In the genomic region with DNA sequence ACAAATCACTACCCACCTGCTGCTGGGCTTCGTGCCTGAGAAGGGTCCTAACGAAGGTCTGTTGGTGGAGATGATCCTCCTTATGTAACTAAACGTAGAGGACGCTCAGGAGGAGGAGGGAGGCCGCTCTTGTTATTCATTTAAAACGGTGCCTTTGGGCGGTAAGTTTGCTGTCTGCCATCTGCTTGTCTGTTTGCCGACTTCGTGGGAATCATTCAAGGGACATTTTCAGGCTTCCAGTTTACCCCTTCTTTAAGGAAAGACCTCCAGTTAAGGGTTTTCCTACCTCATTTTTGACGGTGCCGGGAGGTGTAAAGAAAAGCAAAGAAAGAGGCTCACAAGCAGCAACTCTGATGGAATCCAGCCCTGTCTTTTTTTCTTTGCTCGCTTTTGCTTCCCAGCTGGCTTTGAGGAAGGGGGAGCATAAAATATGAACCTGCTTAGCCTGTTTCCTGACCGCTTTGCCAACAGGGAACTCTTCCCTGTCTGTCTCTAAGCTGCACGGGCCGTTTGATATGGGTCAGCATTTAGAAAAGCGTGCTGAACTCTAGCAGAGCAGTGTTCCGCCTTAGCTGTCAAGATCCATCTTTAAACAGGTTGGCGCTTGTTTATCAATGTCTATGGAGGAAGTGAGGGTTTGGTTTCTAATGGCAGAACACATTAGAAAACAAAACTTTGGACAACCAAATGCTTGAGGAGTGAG, we compare ENCODE assay signal across 12 cellular contexts. TPM values are rescaled to one million over a fixed set of nuclear protein-coding genes. Genes with fewer than 3 reads are reported as not detected.
DNase-seq lines count a peak whose midpoint lies in the region; ATAC-seq, FAIRE-seq and TF ChIP-seq lines count a peak whose summit lies in the region.
"Had no signal": no experiment of that assay in that cellular context is flagged by ENCODE, and none has a peak within 500 bp of the region (broad histone marks: within the 10 kb centered on the region; RNA-seq: fewer than 3 reads in every experiment).

No MANE protein-coding gene starts in this region.

- H3K9ac ChIP-seq in GM12878 (ENCODE audit: control insufficient read depth, insufficient read depth, low read length) (no peak overlapping the region), muscle layer of colon (ENCODE audit: low read length) (no peak overlapping the region)

- no peaks in the 10 kb centered on the region for H4K20me1 ChIP-seq in GM12878 (ENCODE audit: control insufficient read depth, insufficient read depth)

- ATAC-seq in natural killer cell treated with Interleukin-12 subunit alpha and Interleukin-12 subunit beta and Interleukin-15 and Interleukin-18, amount 100 ng/mL, for 72 hours: no peak
- ATAC-seq in natural killer cell: no peak
- ATAC-seq in GM12878: no peak
- no peak for ATAC-seq in GM18858 (IDR thresholded peaks at IDR 0.05; ENCODE audit: unreplicated experiment)

- peaks cover 36% of the 10 kb centered on the region for H3K36me3 Mint-ChIP-seq in natural killer cell treated with Interleukin-12 subunit alpha and Interleukin-12 subunit beta and Interleukin-15 and Interleukin-18, amount 100 ng/mL, for 72 hours
- peaks cover 10% of the 10 kb centered on the region for H3K36me3 Mint-ChIP-seq in natural killer cell

- no peaks in the 10 kb centered on the region for H3K9me3 Mint-ChIP-seq in natural killer cell treated with Interleukin-12 subunit alpha and Interleukin-12 subunit beta and Interleukin-15 and Interleukin-18, amount 100 ng/mL, for 72 hours
- H3K9me3 Mint-ChIP-seq in natural killer cell: no peaks in the 10 kb centered on the region

- H3K27me3 Mint-ChIP-seq in natural killer cell treated with Interleukin-12 subunit alpha and Interleukin-12 subunit beta and Interleukin-15 and Interleukin-18, amount 100 ng/mL, for 72 hours: no peaks in the 10 kb centered on the region
- no peaks in the 10 kb centered on the region for H3K27me3 Mint-ChIP-seq in natural killer cell (ENCODE audit: low read depth in 2 of 2)

- SMC1A ChIA-PET in GM12878 (lab: Charles Lee; ENCODE audit: uncharacterized antibody, unreplicated experiment): interaction anchor here (7.1 kb wide), 1 partner anchor 28 kb away, joined by 83 read pairs; no protein-coding TSS in a partner anchor

- H3K4me1 ChIP-seq in GM12878 (ENCODE audit: control insufficient read depth, insufficient read depth, low read length): peaks cover 21% of the 10 kb centered on the region
- peaks cover 6% of the 10 kb centered on the region for H3K4me1 ChIP-seq in muscle layer of colon (ENCODE audit: insufficient read depth, low read length)

- RAD21 ChIA-PET in GM12878 (lab: Charles Lee; ENCODE audit: unreplicated experiment): interaction anchor here (2.1 to 6.4 kb wide), 2 partner anchors 15 to 27 kb away, joined by 9 to 61 read pairs; a partner anchor contains a TSS

- H3K4me2 ChIP-seq in GM12878 (ENCODE audit: control insufficient read depth, insufficient read depth): no peak overlapping the region

- H3K4me3 ChIP-seq in GM12878: no peak overlapping the region
- H3K4me3 ChIP-seq in muscle layer of colon (ENCODE audit: low read depth in 1 of 2, low read length in 2 of 2): peak overlapping the region; percentile 10 to 39
- H3K4me3 ChIP-seq: lung had no signal

- CTCF ChIA-PET in GM12878 (lab: Yijun Ruan, JAX): interaction anchor here (0.7 to 8.8 kb wide), 4 partner anchors 28 to 449 kb away, joined by 3 to 140 read pairs (median 6); no protein-coding TSS in a partner anchor

- H3K27me3 ChIP-seq in GM12878 (replicated peaks in 1 of 2; ENCODE audit: control insufficient read depth in 2 of 2, insufficient read depth in 2 of 2, low read length in 1 of 2) (no peaks in the 10 kb centered on the region), muscle layer of colon (ENCODE audit: control insufficient read depth in 1 of 2, insufficient read depth in 2 of 2, low read length in 2 of 2) (no peaks in the 10 kb centered on the region)

- H3K9me3 ChIP-seq in GM12878 (replicated peaks; ENCODE audit: control insufficient read depth, insufficient read depth, low read length) (no peaks in the 10 kb centered on the region), muscle layer of colon (ENCODE audit: low read length) (no peaks in the 10 kb centered on the region)

- TF ChIP-seq CTCF in natural killer cell (IDR thresholded peaks at IDR 0.05) (no peak), GM12878 (IDR thresholded peaks at IDR 0.05 in 2 of 3, conservative IDR thresholded peaks at IDR 0.05 in 1 of 3; ENCODE audit: control insufficient read depth in 2 of 3, extremely low read depth in 1 of 3, insufficient read depth in 1 of 3, low read depth in 3 of 3, low read length in 3 of 3) (no peak)

- H3K27ac Mint-ChIP-seq in natural killer cell treated with Interleukin-12 subunit alpha and Interleukin-12 subunit beta and Interleukin-15 and Interleukin-18, amount 100 ng/mL, for 72 hours: peak overlapping the region in 1 of 2 donors; percentile 54
- H3K27ac Mint-ChIP-seq in natural killer cell: peak overlapping the region in 1 of 2 donors; percentile 11

- TF ChIP-seq EP300 in GM12878 (IDR thresholded peaks at IDR 0.05; ENCODE audit: borderline replicate concordance in 1 of 2, control insufficient read depth in 1 of 2, low read depth in 2 of 2, low read length in 2 of 2): no peak

- intact Hi-C loops in natural killer cell (cut with micrococcal nuclease) (no loop called here), GM12878 (cut with micrococcal nuclease; ENCODE audit: unreplicated experiment) (no loop called here)

- H3K27ac ChIP-seq in GM12878 (ENCODE audit: control insufficient read depth, insufficient read depth): no peak overlapping the region
- peak overlapping the region; percentile 70 for H3K27ac ChIP-seq in muscle layer of colon (ENCODE audit: low read depth, low read length)

- in situ Hi-C loops in GM12878 (cut with MboI): no loop called here

- H2AFZ ChIP-seq in GM12878 (ENCODE audit: control insufficient read depth, low read depth, low read length): no peak overlapping the region

- H3K4me1 Mint-ChIP-seq in natural killer cell treated with Interleukin-12 subunit alpha and Interleukin-12 subunit beta and Interleukin-15 and Interleukin-18, amount 100 ng/mL, for 72 hours (ENCODE audit: low read depth in 2 of 2): peaks cover 42 to 55% of the 10 kb centered on the region in 2 donors
- peaks cover 30 to 32% of the 10 kb centered on the region in 2 donors for H3K4me1 Mint-ChIP-seq in natural killer cell

- no peaks in the 10 kb centered on the region for H3K79me2 ChIP-seq in GM12878 (ENCODE audit: control insufficient read depth, insufficient read depth, low read length)

- no peak for FAIRE-seq in GM12878 (lab: Jason Lieb, UNC)

- 85% methylated on average over 18 of the region's 18 CpGs for WGBS in GM12878 (ENCODE audit: insufficient coverage, insufficient replicate concordance, low lambda C conversion rate, missing lambda C conversion rate)

- H3K36me3 ChIP-seq in GM12878 (ENCODE audit: control insufficient read depth in 2 of 2, insufficient read depth in 2 of 2, low read length in 1 of 2) (no peaks in the 10 kb centered on the region; a peak in 2 of 4 replicates), muscle layer of colon (ENCODE audit: insufficient read depth, low read length) (no peaks in the 10 kb centered on the region)

- BruUV-seq in GM12878 (replicated peaks; lab: Mats Ljungman, UMichigan): TSS peak; percentile 14

- peak overlapping the region; percentile 75 for H3K4me3 Mint-ChIP-seq in natural killer cell treated with Interleukin-12 subunit alpha and Interleukin-12 subunit beta and Interleukin-15 and Interleukin-18, amount 100 ng/mL, for 72 hours
- H3K4me3 Mint-ChIP-seq in natural killer cell: no peak overlapping the region

- TF ChIP-seq POLR2A in GM12878 (IDR thresholded peaks at IDR 0.05; ENCODE audit: low read depth, low read length): no peak

- POLR2A ChIA-PET in GM12878 (lab: Charles Lee): no interaction called here

- TF ChIP-seq RAD21 in GM12878 (IDR thresholded peaks at IDR 0.05; ENCODE audit: insufficient read depth, low read depth, low read length): no peak

- no peak for DNase-seq in natural killer cell treated with Interleukin-12 subunit alpha and Interleukin-12 subunit beta and Interleukin-15 and Interleukin-18, amount 100 ng/mL, for 72 hours (ENCODE audit: low spot score)
- DNase-seq in natural killer cell (no peak), GM12878 (ENCODE audit: low read depth, low spot score) (no peak), NCI-H226 (no peak), HuH-7 (ENCODE audit: low spot score) (no peak)
- no peak for DNase-seq in stimulated activated CD4-positive, alpha-beta T cell treated with anti-CD3 and anti-CD28 coated beads, Interleukin-1b, Interleukin-23, amount 100 ng/mL, for 48 hours
- DNase-seq: activated CD4-positive, alpha-beta T cell treated with anti-CD3 and anti-CD28 coated beads, Interleukin-2, amount 50 U/mL, for 4 hours; Calu3; dorsolateral prefrontal cortex had no signal

RNA-seq across cellular contexts. Expression of a gene that starts 13.8 kb away (rescaled TPM):
- total RNA-seq in natural killer cell treated with Interleukin-12 subunit alpha and Interleukin-12 subunit beta and Interleukin-15 and Interleukin-18, amount 100 ng/mL, for 72 hours: 100 to 1,000 TPM; 199 to 246 TPM
- total RNA-seq in natural killer cell: 100 to 1,000 TPM in 1 of 3 donors, 10 to 100 TPM in 2; 84.1 to 143 (median 89.0) TPM
- 30.4 and 37.7 TPM in 2 replicates for total RNA-seq in GM12878 (2013; cell fraction: nucleolus; rRNA removed)
- 9.1 and 9.4 TPM in 2 replicates for total RNA-seq in GM12878 (2014; rRNA removed)
- 6.4 and 6.7 TPM in 2 replicates for total RNA-seq in GM12878 (2014; rRNA removed; fragmentation: Illumina TruSeq; extraction: Trizol)
- total RNA-seq in GM12878 (2021): 7.1 and 8.4 TPM in 2 replicates
- 4.8 TPM for polyA plus RNA-seq in GM12878 (2011; ENCODE audit: low read depth)
- 12.1 and 12.9 TPM in 2 replicates for polyA plus RNA-seq in GM12878 (2011; rRNA removed)
- 11.7 and 15.5 TPM in 2 replicates for polyA plus RNA-seq in GM12878 (2011; cell fraction: cytosol; rRNA removed)
- 16.8 and 21.8 TPM in 2 replicates for polyA plus RNA-seq in GM12878 (2011; cell fraction: nucleus; rRNA removed)
- 3.7 and 6.1 TPM in 2 replicates for polyA plus RNA-seq in GM12878 (2012)
- 8.0 and 8.3 TPM in 2 replicates for polyA plus RNA-seq in GM12878 (2014; fragmentation: Illumina TruSeq; extraction: Trizol)
- 1 to 10 TPM; 3.3 to 4.2 TPM for polyA plus RNA-seq in GM12878 (2014; fragmentation: Nextera tagmentation; extraction: Ambion mirVana)
- polyA plus RNA-seq in GM12878 (2014; rRNA removed): 7.1 and 7.2 TPM in 2 replicates
- polyA plus RNA-seq in GM12878 (2016; fragmentation: Nextera tagmentation; extraction: Ambion mirVana): 1 to 10 TPM; 5.9 to 6.7 TPM
- 12.9 and 13.6 TPM in 2 replicates for polyA minus RNA-seq in GM12878 (2011; rRNA and poly(A)+ RNA removed)
- polyA minus RNA-seq in GM12878 (2011; cell fraction: cytosol; rRNA and poly(A)+ RNA removed): 2.9 and 4.1 TPM in 2 replicates
- polyA minus RNA-seq in GM12878 (2011; cell fraction: nucleus; rRNA and poly(A)+ RNA removed): 7.6 and 18.4 TPM in 2 replicates

RNA-seq across cellular contexts. Expression of a gene that starts 19.1 kb away (rescaled TPM):
- total RNA-seq in natural killer cell treated with Interleukin-12 subunit alpha and Interleukin-12 subunit beta and Interleukin-15 and Interleukin-18, amount 100 ng/mL, for 72 hours: 100 to 1,000 TPM; 117 to 157 TPM
- 100 to 1,000 TPM in 1 of 3 donors, 10 to 100 TPM in 2; 85.7 to 106 (median 86.8) TPM for total RNA-seq in natural killer cell
- 28.3 and 29.2 TPM in 2 replicates for total RNA-seq in GM12878 (2013; cell fraction: nucleolus; rRNA removed)
- total RNA-seq in GM12878 (2014; rRNA removed): 35.9 and 41.5 TPM in 2 replicates
- 33.6 and 34.0 TPM in 2 replicates for total RNA-seq in GM12878 (2014; rRNA removed; fragmentation: Illumina TruSeq; extraction: Trizol)
- 49.1 and 51.3 TPM in 2 replicates for total RNA-seq in GM12878 (2021)
- 84.8 TPM for polyA plus RNA-seq in GM12878 (2011; ENCODE audit: low read depth)
- polyA plus RNA-seq in GM12878 (2011; rRNA removed): 184 and 225 TPM in 2 replicates
- 123 and 164 TPM in 2 replicates for polyA plus RNA-seq in GM12878 (2011; cell fraction: cytosol; rRNA removed)
- polyA plus RNA-seq in GM12878 (2011; cell fraction: nucleus; rRNA removed): 71.6 and 105 TPM in 2 replicates
- polyA plus RNA-seq in GM12878 (2012): 43.5 and 55.4 TPM in 2 replicates
- 58.6 and 69.7 TPM in 2 replicates for polyA plus RNA-seq in GM12878 (2014; fragmentation: Illumina TruSeq; extraction: Trizol)
- 100 to 1,000 TPM; 246 to 298 TPM for polyA plus RNA-seq in GM12878 (2014; fragmentation: Nextera tagmentation; extraction: Ambion mirVana)
- polyA plus RNA-seq in GM12878 (2014; rRNA removed): 54.5 and 62.3 TPM in 2 replicates
- 100 to 1,000 TPM; 116 to 119 TPM for polyA plus RNA-seq in GM12878 (2016; fragmentation: Nextera tagmentation; extraction: Ambion mirVana)
- 91.6 and 112 TPM in 2 replicates for polyA minus RNA-seq in GM12878 (2011; rRNA and poly(A)+ RNA removed)
- polyA minus RNA-seq in GM12878 (2011; cell fraction: cytosol; rRNA and poly(A)+ RNA removed): 18.4 and 19.9 TPM in 2 replicates
- 14.9 and 18.1 TPM in 2 replicates for polyA minus RNA-seq in GM12878 (2011; cell fraction: nucleus; rRNA and poly(A)+ RNA removed)
